Comparison of ENCODE assay signal across 22 cellular contexts in genomic region chr1:91137173-91137852, GRCh38.
"Had no signal": no experiment of that assay in that cellular context is flagged by ENCODE, and none has a peak within 500 bp of the region (broad histone marks: within the 10 kb centered on the region; RNA-seq: fewer than 3 reads in every experiment).

No MANE protein-coding gene starts in this region.

- H3K4me1 Mint-ChIP-seq: nephron; stimulated activated naive B cell treated with anti-CD40 and anti-IgM and Interleukin-4, amounts not matched to agents 10 μg/mL and 1 μg/mL and 100 μg/mL, for 72 hours had no signal

- H3K27ac Mint-ChIP-seq: nephron; neural progenitor cell; progenitor cell of endocrine pancreas; stimulated activated effector memory CD8-positive, alpha-beta T cell treated with anti-CD3 and anti-CD28 coated beads, Interleukin-12 subunit alpha, Interleukin-12 subunit beta, amount 100 ng/mL, for 72 hours; stimulated activated naive B cell treated with anti-CD40 and anti-IgM and Interleukin-4, amounts not matched to agents 10 μg/mL and 1 μg/mL and 100 μg/mL, for 72 hours; stimulated activated naive CD8-positive, alpha-beta T cell treated with anti-CD3 and anti-CD28 coated beads, Interleukin-15, Interleukin-2, amounts not matched to agents 100 ng/mL and 50 ng/mL, for 24 hours had no signal

- H3K9me3 Mint-ChIP-seq: nephron; stimulated activated effector memory CD8-positive, alpha-beta T cell treated with anti-CD3 and anti-CD28 coated beads, Interleukin-12 subunit alpha, Interleukin-12 subunit beta, amount 100 ng/mL, for 72 hours; stimulated activated naive B cell treated with anti-CD40 and anti-IgM and Interleukin-4, amounts not matched to agents 10 μg/mL and 1 μg/mL and 100 μg/mL, for 72 hours; stimulated activated naive CD8-positive, alpha-beta T cell treated with anti-CD3 and anti-CD28 coated beads, Interleukin-15, Interleukin-2, amounts not matched to agents 100 ng/mL and 50 ng/mL, for 24 hours had no signal

- H3K4me3 Mint-ChIP-seq: nephron; neural progenitor cell; stimulated activated effector memory CD8-positive, alpha-beta T cell treated with anti-CD3 and anti-CD28 coated beads, Interleukin-12 subunit alpha, Interleukin-12 subunit beta, amount 100 ng/mL, for 72 hours; stimulated activated naive B cell treated with anti-CD40 and anti-IgM and Interleukin-4, amounts not matched to agents 10 μg/mL and 1 μg/mL and 100 μg/mL, for 72 hours; stimulated activated naive CD8-positive, alpha-beta T cell treated with anti-CD3 and anti-CD28 coated beads, Interleukin-15, Interleukin-2, amounts not matched to agents 100 ng/mL and 50 ng/mL, for 24 hours had no signal

- DNase-seq: occipital lobe; ovary; posterior cingulate gyrus; psoas muscle; right cardiac atrium; right lobe of liver; sigmoid colon; small intestine; stimulated activated CD4-positive, alpha-beta T cell treated with anti-CD3 and anti-CD28 coated beads, Interleukin-15, amount 100 ng/mL, for 24 hours; stimulated activated CD4-positive, alpha-beta T cell treated with anti-CD3 and anti-CD28 coated beads, Interleukin-2, amount 100 ng/mL, for 24 hours; stimulated activated CD4-positive, alpha-beta T cell treated with anti-CD3 and anti-CD28 coated beads, Interleukin-2, amount 100 ng/mL, for 48 hours; stimulated activated CD4-positive, alpha-beta T cell treated with anti-CD3 and anti-CD28 coated beads, Interleukin-4, amount 100 ng/mL, for 24 hours; stimulated activated naive B cell treated with anti-CD40 and anti-IgM and Interleukin-4, amounts not matched to agents 10 μg/mL and 1 μg/mL and 100 μg/mL, for 72 hours; stimulated activated naive CD4-positive, alpha-beta T cell treated with Interleukin-2 at 50 U/mL for 16 hours; stomach; thyroid gland; upper lobe of left lung had no signal

- H3K36me3 Mint-ChIP-seq: neural progenitor cell; stimulated activated effector memory CD8-positive, alpha-beta T cell treated with anti-CD3 and anti-CD28 coated beads, Interleukin-12 subunit alpha, Interleukin-12 subunit beta, amount 100 ng/mL, for 72 hours; stimulated activated naive B cell treated with anti-CD40 and anti-IgM and Interleukin-4, amounts not matched to agents 10 μg/mL and 1 μg/mL and 100 μg/mL, for 72 hours had no signal
